Comparison of ENCODE assay signal across 1 cellular context in the genomic region with DNA sequence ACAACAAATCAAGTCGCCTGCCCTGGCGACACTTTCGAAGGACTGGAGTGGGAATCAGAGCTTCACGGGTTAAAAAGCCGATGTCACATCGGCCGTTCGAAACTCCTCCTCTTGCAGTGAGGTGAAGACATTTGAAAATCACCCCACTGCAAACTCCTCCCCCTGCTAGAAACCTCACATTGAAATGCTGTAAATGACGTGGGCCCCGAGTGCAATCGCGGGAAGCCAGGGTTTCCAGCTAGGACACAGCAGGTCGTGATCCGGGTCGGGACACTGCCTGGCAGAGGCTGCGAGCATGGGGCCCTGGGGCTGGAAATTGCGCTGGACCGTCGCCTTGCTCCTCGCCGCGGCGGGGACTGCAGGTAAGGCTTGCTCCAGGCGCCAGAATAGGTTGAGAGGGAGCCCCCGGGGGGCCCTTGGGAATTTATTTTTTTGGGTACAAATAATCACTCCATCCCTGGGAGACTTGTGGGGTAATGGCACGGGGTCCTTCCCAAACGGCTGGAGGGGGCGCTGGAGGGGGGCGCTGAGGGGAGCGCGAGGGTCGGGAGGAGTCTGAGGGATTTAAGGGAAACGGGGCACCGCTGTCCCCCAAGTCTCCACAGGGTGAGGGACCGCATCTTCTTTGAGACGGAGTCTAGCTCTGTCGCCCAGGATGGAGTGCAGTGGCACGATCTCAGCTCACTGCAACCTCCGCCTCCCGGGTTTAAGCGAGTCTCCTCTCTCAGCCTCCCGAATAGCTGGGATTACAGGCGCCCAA.
TF ChIP-seq lines count a peak whose summit lies in the region.

A gene (plus strand): TSS at position 210 of the 760 bp plus-strand sequence. CDS start 86 bp downstream, at position 296.

TF ChIP-seq in SK-N-SH, 30 proteins besides CTCF, POLR2A, EP300 and RAD21 (continued from another document):
- no peak for TF ChIP-seq RCOR1 (IDR thresholded peaks at IDR 0.05; ENCODE audit: low read length)
- TF ChIP-seq, protein P1, sequence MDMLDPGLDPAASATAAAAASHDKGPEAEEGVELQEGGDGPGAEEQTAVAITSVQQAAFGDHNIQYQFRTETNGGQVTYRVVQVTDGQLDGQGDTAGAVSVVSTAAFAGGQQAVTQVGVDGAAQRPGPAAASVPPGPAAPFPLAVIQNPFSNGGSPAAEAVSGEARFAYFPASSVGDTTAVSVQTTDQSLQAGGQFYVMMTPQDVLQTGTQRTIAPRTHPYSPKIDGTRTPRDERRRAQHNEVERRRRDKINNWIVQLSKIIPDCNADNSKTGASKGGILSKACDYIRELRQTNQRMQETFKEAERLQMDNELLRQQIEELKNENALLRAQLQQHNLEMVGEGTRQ (IDR thresholded peaks at IDR 0.05; ENCODE audit: borderline replicate concordance, low read depth, low read length), result no peak
- TF ChIP-seq, protein P2, sequence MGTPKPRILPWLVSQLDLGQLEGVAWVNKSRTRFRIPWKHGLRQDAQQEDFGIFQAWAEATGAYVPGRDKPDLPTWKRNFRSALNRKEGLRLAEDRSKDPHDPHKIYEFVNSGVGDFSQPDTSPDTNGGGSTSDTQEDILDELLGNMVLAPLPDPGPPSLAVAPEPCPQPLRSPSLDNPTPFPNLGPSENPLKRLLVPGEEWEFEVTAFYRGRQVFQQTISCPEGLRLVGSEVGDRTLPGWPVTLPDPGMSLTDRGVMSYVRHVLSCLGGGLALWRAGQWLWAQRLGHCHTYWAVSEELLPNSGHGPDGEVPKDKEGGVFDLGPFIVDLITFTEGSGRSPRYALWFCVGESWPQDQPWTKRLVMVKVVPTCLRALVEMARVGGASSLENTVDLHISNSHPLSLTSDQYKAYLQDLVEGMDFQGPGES (IDR thresholded peaks at IDR 0.05; ENCODE audit: low read depth, low read length), result no peak
- TF ChIP-seq RFX5 (IDR thresholded peaks at IDR 0.05; ENCODE audit: low read length), result 0 out of 2 replicates have a peak, but pooled peaks have one; percentile 38
- peak; percentile 67 for TF ChIP-seq POLR2AphosphoS5 (IDR thresholded peaks at IDR 0.05; ENCODE audit: low read depth, low read length)
- no peak for TF ChIP-seq TCF12 (IDR thresholded peaks at IDR 0.05)
